Comparison of ENCODE assay signal across 1 cellular context in the genomic region with DNA sequence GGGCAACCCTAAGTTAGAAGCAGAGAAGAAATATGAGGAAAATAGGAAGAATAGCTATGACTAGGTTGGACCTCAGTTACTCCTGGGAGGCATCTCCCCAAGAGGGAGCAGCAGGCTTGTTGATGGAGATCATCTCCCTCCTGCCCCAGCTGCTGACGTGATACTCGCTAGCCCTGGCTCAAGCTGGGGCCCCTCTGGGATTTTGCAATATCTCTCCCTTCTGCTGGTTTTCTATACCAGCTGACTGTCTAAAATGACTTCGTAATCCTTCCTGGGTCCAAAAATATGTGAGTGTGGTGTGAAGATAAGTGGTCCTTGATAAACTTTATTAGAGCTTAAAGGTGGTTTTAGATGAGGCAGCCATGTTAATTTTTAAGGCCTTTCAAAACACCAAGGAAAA.
TF ChIP-seq lines count a peak whose summit lies in the region.

No MANE protein-coding gene starts in this region.

TF ChIP-seq in IMR-90, 13 proteins besides CTCF, POLR2A, EP300 and RAD21:
- no peak for TF ChIP-seq FOS (IDR thresholded peaks at IDR 0.05; ENCODE audit: low read depth, low read length)
- peak; percentile 81 for TF ChIP-seq CEBPB (IDR thresholded peaks at IDR 0.05; ENCODE audit: low read depth, low read length)
- TF ChIP-seq, protein P1, sequence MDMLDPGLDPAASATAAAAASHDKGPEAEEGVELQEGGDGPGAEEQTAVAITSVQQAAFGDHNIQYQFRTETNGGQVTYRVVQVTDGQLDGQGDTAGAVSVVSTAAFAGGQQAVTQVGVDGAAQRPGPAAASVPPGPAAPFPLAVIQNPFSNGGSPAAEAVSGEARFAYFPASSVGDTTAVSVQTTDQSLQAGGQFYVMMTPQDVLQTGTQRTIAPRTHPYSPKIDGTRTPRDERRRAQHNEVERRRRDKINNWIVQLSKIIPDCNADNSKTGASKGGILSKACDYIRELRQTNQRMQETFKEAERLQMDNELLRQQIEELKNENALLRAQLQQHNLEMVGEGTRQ (IDR thresholded peaks at IDR 0.05; ENCODE audit: low read depth, low read length) = no peak
- TF ChIP-seq MAZ (IDR thresholded peaks at IDR 0.05; ENCODE audit: borderline replicate concordance, low read depth, low read length) = peak; percentile 47; the same call in 1 of the 2 replicates
- no peak for TF ChIP-seq CHD1 (IDR thresholded peaks at IDR 0.05; ENCODE audit: low read depth, low read length)
- no peak for TF ChIP-seq BHLHE40 (IDR thresholded peaks at IDR 0.05; ENCODE audit: low read depth, low read length)
- TF ChIP-seq RCOR1 (IDR thresholded peaks at IDR 0.05; ENCODE audit: insufficient replicate concordance, low read length) = no peak
- TF ChIP-seq MXI1 (IDR thresholded peaks at IDR 0.05; ENCODE audit: borderline replicate concordance, low read depth, low read length) = no peak
